In genomic region chr6:63502165-63502564, GRCh38 we compare ENCODE assay signal across 20 cellular contexts.
DNase-seq lines count a peak whose midpoint lies in the region; ATAC-seq and TF ChIP-seq lines count a peak whose summit lies in the region.
"Had no signal": no experiment of that assay in that cellular context is flagged by ENCODE, and none has a peak within 500 bp of the region (broad histone marks: within the 10 kb centered on the region; RNA-seq: fewer than 3 reads in every experiment).

No MANE protein-coding gene starts in this region.

- H3K36me3 Mint-ChIP-seq in activated CD8-positive, alpha-beta memory T cell treated with anti-CD3 and anti-CD28 coated beads, Interleukin-2, amount 10 ng/mL, durations not matched to agents 7 days and 5 days = no peaks in the 10 kb centered on the region
- H3K36me3 Mint-ChIP-seq: CD14-positive monocyte had no signal

- CTCF ChIA-PET in PC-3 (lab: Charles Lee) = no interaction called here
- CTCF ChIA-PET in activated CD8-positive, alpha-beta memory T cell treated with anti-CD3 and anti-CD28 coated beads, Interleukin-2, amount 10 ng/mL, durations not matched to agents 7 days and 5 days (lab: Charles Lee) = interaction anchor here (1.0 kb wide), 1 partner anchor 22 kb away, joined by 3 read pairs; no protein-coding TSS in a partner anchor

- H2AFZ ChIP-seq in PC-3 (ENCODE audit: low read length) = no peak overlapping the region

- no peaks in the 10 kb centered on the region for H3K79me2 ChIP-seq in PC-3 (ENCODE audit: low read length)

- no peaks in the 10 kb centered on the region for H4K20me1 ChIP-seq in PC-3 (ENCODE audit: low read length)

- peaks cover 19% of the 10 kb centered on the region for H3K27me3 Mint-ChIP-seq in activated CD8-positive, alpha-beta memory T cell treated with anti-CD3 and anti-CD28 coated beads, Interleukin-2, amount 10 ng/mL, durations not matched to agents 7 days and 5 days
- H3K27me3 Mint-ChIP-seq: B cell had no signal

- BruUV-seq in PC-3 (replicated peaks; lab: Mats Ljungman, UMichigan) = no TSS peak

- no peaks in the 10 kb centered on the region for H3K27me3 ChIP-seq in PC-3 (ENCODE audit: low read length)
- no peaks in the 10 kb centered on the region for H3K27me3 ChIP-seq in psoas muscle (ENCODE audit: insufficient read depth in 3 of 3, low read length in 2 of 3)
- no peaks in the 10 kb centered on the region for H3K27me3 ChIP-seq in aorta (ENCODE audit: control insufficient read depth in 1 of 2, insufficient read depth in 2 of 2, low read length in 1 of 2)
- H3K27me3 ChIP-seq in vagina = no peaks in the 10 kb centered on the region

- H3K36me3 ChIP-seq in PC-3 (ENCODE audit: low read depth, low read length) (no peaks in the 10 kb centered on the region), psoas muscle (ENCODE audit: insufficient read depth in 1 of 2, low read depth in 1 of 2) (no peaks in the 10 kb centered on the region), aorta (ENCODE audit: control insufficient read depth in 1 of 2, insufficient read depth in 2 of 2, low read length in 1 of 2) (no peaks in the 10 kb centered on the region), vagina (no peaks in the 10 kb centered on the region)

- H3F3A ChIP-seq in PC-3 (ENCODE audit: low read length, unreplicated experiment) = no peaks in the 10 kb centered on the region

- POLR2A ChIA-PET in PC-3 (lab: Charles Lee; ENCODE audit: unreplicated experiment) = no interaction called here

- no peak overlapping the region for H3K27ac ChIP-seq in PC-3 (ENCODE audit: low read length)
- peak overlapping the region; percentile 5 for H3K27ac ChIP-seq in psoas muscle
- no peak overlapping the region for H3K27ac ChIP-seq in aorta (ENCODE audit: low read depth in 1 of 2, low read length in 2 of 2)
- no peak overlapping the region for H3K27ac ChIP-seq in vagina

- H3K4me2 ChIP-seq in PC-3 (ENCODE audit: low read length) = 0 out of 2 replicates have a peak overlapping the region, but pooled peaks have one; percentile 3

- peak; percentile 45; the same call in 1 of the 2 replicates for ATAC-seq in PC-3
- no peak for ATAC-seq in psoas muscle
- ATAC-seq in aorta (ENCODE audit: low FRiP score) = no peak
- ATAC-seq in activated CD8-positive, alpha-beta memory T cell treated with anti-CD3 and anti-CD28 coated beads, Interleukin-2, amount 10 ng/mL, durations not matched to agents 7 days and 5 days = no peak
- ATAC-seq: HepG2, K562, Right ventricle myocardium inferior had no signal

- H3K9ac ChIP-seq in PC-3 (ENCODE audit: low read length) = no peak overlapping the region

- no peak overlapping the region for H3K4me3 Mint-ChIP-seq in activated CD8-positive, alpha-beta memory T cell treated with anti-CD3 and anti-CD28 coated beads, Interleukin-2, amount 10 ng/mL, durations not matched to agents 7 days and 5 days
- H3K4me3 Mint-ChIP-seq: B cell, CD14-positive monocyte had no signal

- peaks cover 6% of the 10 kb centered on the region for H3K4me1 Mint-ChIP-seq in activated CD8-positive, alpha-beta memory T cell treated with anti-CD3 and anti-CD28 coated beads, Interleukin-2, amount 10 ng/mL, durations not matched to agents 7 days and 5 days
- H3K4me1 Mint-ChIP-seq: CD14-positive monocyte had no signal

- H3K9me2 ChIP-seq in PC-3 (replicated peaks; ENCODE audit: low read length) = no peaks in the 10 kb centered on the region

- intact Hi-C loops in PC-3 (cut with micrococcal nuclease) = no loop called here
- intact Hi-C loops in psoas muscle (cut with DNase I) = no loop called here
- intact Hi-C loops in aorta (cut with DNase I) = no loop called here
- intact Hi-C loops in vagina (cut with DNase I) = no loop called here

- no peak overlapping the region for H3K4me3 ChIP-seq in PC-3 (ENCODE audit: low read length)
- H3K4me3 ChIP-seq in epithelial cell of esophagus (ENCODE audit: low read length) = no peak overlapping the region
- H3K4me3 ChIP-seq in psoas muscle = no peak overlapping the region
- no peak overlapping the region for H3K4me3 ChIP-seq in aorta (ENCODE audit: low read length in 2 of 2)
- H3K4me3 ChIP-seq in vagina = no peak overlapping the region
- H3K4me3 ChIP-seq: K562 had no signal

- TF ChIP-seq CTCF in PC-3 (conservative IDR thresholded peaks at IDR 0.05; ENCODE audit: low read depth, low read length) (no peak), epithelial cell of esophagus (IDR thresholded peaks at IDR 0.05; ENCODE audit: insufficient read depth, low read depth, low read length, missing control alignments) (no peak), psoas muscle (IDR thresholded peaks at IDR 0.05) (no peak), vagina (IDR thresholded peaks at IDR 0.05) (no peak)

- H3K27ac Mint-ChIP-seq in activated CD8-positive, alpha-beta memory T cell treated with anti-CD3 and anti-CD28 coated beads, Interleukin-2, amount 10 ng/mL, durations not matched to agents 7 days and 5 days = no peak overlapping the region
- H3K27ac Mint-ChIP-seq: B cell, CD14-positive monocyte had no signal

- H3K4me1 ChIP-seq in PC-3 (ENCODE audit: insufficient read depth, low read length) (peaks cover 13% of the 10 kb centered on the region), psoas muscle (no peaks in the 10 kb centered on the region), aorta (ENCODE audit: control insufficient read depth in 1 of 2, insufficient read depth in 2 of 2, low read length in 2 of 2) (no peaks in the 10 kb centered on the region), vagina (no peaks in the 10 kb centered on the region)

- H3K9me3 ChIP-seq in PC-3 (ENCODE audit: low read length) (no peaks in the 10 kb centered on the region), psoas muscle (no peaks in the 10 kb centered on the region), aorta (ENCODE audit: control insufficient read depth, low read length) (no peaks in the 10 kb centered on the region), vagina (no peaks in the 10 kb centered on the region)

- TF ChIP-seq POLR2A in vagina (IDR thresholded peaks at IDR 0.05) = no peak

- DNase-seq in DMS53 (lab: John Stamatoyannopoulos, UW) = peak; percentile 41
- DNase-seq in PC-3 = peak; percentile 12
- peak; percentile 16 for DNase-seq in epithelial cell of esophagus (ENCODE audit: low read depth)
- DNase-seq in psoas muscle = no peak
- DNase-seq in aorta = no peak
- DNase-seq in vagina (ENCODE audit: extremely low spot score in 2 of 2) = no peak
- DNase-seq in activated CD8-positive, alpha-beta memory T cell treated with anti-CD3 and anti-CD28 coated beads, Interleukin-2, amount 10 ng/mL, durations not matched to agents 7 days and 5 days = no peak
- no peak for DNase-seq in SHP77 (lab: John Stamatoyannopoulos, UW)
- DNase-seq: EL, GF-D8, MM.1S, NCI-H1048, NCI-H1417 treated with DMSO at 0.1 percent for 48 hours, NCI-H187, NCI-H748 treated with DMSO at 0.1 percent for 48 hours had no signal

- H3K9me3 Mint-ChIP-seq in activated CD8-positive, alpha-beta memory T cell treated with anti-CD3 and anti-CD28 coated beads, Interleukin-2, amount 10 ng/mL, durations not matched to agents 7 days and 5 days (ENCODE audit: low read depth) = no peaks in the 10 kb centered on the region
- H3K9me3 Mint-ChIP-seq: CD14-positive monocyte had no signal

Comparison
In these comparisons a context has a peak if more than half of its experiments do, and no peak if none do; other contexts are left out.
1. DNase-seq: peak in DMS53 (single experiment), PC-3 (single experiment) and epithelial cell of esophagus (single experiment); none in psoas muscle (0 of 2), aorta (0 of 2), vagina (0 of 2), activated CD8-positive, alpha-beta memory T cell treated with anti-CD3 and anti-CD28 coated beads, Interleukin-2, amount 10 ng/mL, durations not matched to agents 7 days and 5 days (single experiment) and SHP77 (0 of 2).